ENCODE assay signal across 17 cellular contexts in genomic region chr13:113408562-113408961, GRCh38.
"Had no signal": no experiment of that assay in that cellular context is flagged by ENCODE, and none has a peak within 500 bp of the region (broad histone marks: within the 10 kb centered on the region; RNA-seq: fewer than 3 reads in every experiment).

No MANE protein-coding gene starts in this region.

- ATAC-seq: activated T-helper 17 cell treated with anti-CD3 and anti-CD28 coated beads, Interleukin-2, amount 50 U/mL, for 72 hours; T-cell had no signal

- H3K36me3 ChIP-seq: upper lobe of left lung had no signal

- H3K27ac Mint-ChIP-seq: activated T-helper 17 cell treated with anti-CD3 and anti-CD28 coated beads, Interleukin-2, amount 50 U/mL, for 72 hours; nephron; T-cell had no signal

- H3K9me3 Mint-ChIP-seq: activated T-helper 17 cell treated with anti-CD3 and anti-CD28 coated beads, Interleukin-2, amount 50 U/mL, for 72 hours; T-cell had no signal

- DNase-seq: activated CD4-positive, alpha-beta T cell treated with anti-CD3 and anti-CD28 coated beads, Interleukin-2, amount 50 U/mL, for 4 hours; activated CD4-positive, CD25-positive, alpha-beta regulatory T cell treated with anti-CD3 and anti-CD28 coated beads, Interleukin-2, amount 50 U/mL, for 72 hours; activated naive CD4-positive, alpha-beta T cell treated with Interleukin-2 at 50 U/mL for 16 hours; erythroblast; mesenchymal stem cell; SK-N-SH; stimulated activated CD4-positive, alpha-beta T cell treated with anti-CD3 and anti-CD28 coated beads, Interleukin-15, amount 100 ng/mL, for 24 hours; stimulated activated CD4-positive, alpha-beta T cell treated with anti-CD3 and anti-CD28 coated beads, Interleukin-4, amount 100 ng/mL, for 1 hour; stimulated activated naive CD4-positive, alpha-beta T cell treated with Interleukin-2 at 50 U/mL for 16 hours; substantia nigra; T-cell; T-helper 9 cell had no signal

- H3K27me3 Mint-ChIP-seq: activated T-helper 17 cell treated with anti-CD3 and anti-CD28 coated beads, Interleukin-2, amount 50 U/mL, for 72 hours had no signal

- H3K4me2 ChIP-seq: hepatocyte, SK-N-SH had no signal

- H3K4me1 Mint-ChIP-seq: activated T-helper 17 cell treated with anti-CD3 and anti-CD28 coated beads, Interleukin-2, amount 50 U/mL, for 72 hours had no signal

- H3K27ac ChIP-seq: hepatocyte, upper lobe of left lung had no signal

- H2AFZ ChIP-seq: hepatocyte had no signal

- H3K27me3 ChIP-seq: hepatocyte had no signal

- H3K9me2 ChIP-seq: SK-N-SH had no signal

- H3K9me3 ChIP-seq: SK-N-SH, upper lobe of left lung had no signal

- H3K36me3 Mint-ChIP-seq: T-cell had no signal

- H3K9ac ChIP-seq: SK-N-SH had no signal

- H3K4me3 ChIP-seq: dorsolateral prefrontal cortex, hepatocyte, upper lobe of left lung had no signal

- H3K79me2 ChIP-seq: hepatocyte had no signal

- H3K4me3 Mint-ChIP-seq: activated T-helper 17 cell treated with anti-CD3 and anti-CD28 coated beads, Interleukin-2, amount 50 U/mL, for 72 hours; T-cell had no signal
